ENCODE assay signal across 23 cellular contexts in the genomic region with DNA sequence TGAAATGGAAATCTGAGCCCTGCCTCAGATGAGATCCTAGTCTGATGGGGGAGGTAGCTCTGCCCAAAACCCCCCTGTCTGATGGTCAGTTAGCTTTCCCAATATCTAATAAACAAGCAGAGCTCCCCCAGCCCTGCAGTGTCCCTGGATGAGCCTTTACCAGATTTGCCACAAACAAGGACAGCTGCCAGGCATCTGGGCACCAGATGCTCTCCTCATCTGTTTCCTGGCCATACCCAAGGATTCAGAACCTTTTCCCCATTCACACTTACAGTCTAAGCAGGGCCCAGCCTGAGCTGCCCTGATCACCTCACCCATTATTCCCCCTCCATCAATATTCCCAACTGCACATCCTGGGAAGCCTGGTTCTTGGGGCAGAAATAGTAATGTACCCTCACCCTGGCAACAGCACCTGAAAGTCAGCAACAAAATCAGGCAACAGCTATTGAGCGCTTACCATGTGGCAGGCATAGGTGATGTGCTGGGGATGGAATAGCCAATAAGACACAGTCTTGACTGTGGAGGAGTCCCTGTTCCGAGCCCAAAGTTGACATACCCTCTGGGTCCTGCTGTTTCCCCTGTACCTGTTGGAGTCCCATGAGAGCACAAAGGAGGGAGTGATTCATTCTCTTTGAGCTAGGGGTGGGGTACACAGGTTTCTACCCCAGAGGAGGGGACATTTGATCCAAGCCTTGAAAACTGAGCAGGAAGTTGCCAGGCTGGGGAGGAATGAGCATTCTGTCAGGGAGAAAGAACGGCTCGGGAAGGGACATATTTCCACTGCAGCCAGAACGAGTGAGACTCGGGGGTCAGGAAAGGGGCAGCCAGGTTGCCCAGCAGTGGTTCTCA.
DNase-seq lines count a peak whose midpoint lies in the region; ATAC-seq and TF ChIP-seq lines count a peak whose summit lies in the region.
"Had no signal": no experiment of that assay in that cellular context is flagged by ENCODE, and none has a peak within 500 bp of the region (broad histone marks: within the 10 kb centered on the region; RNA-seq: fewer than 3 reads in every experiment).

No MANE protein-coding gene starts in this region.

- no peak overlapping the region for H3K4me3 ChIP-seq in endodermal cell (ENCODE audit: low read length)
- H3K4me3 ChIP-seq in gastrocnemius medialis, result no peak overlapping the region
- H3K4me3 ChIP-seq: BLaER1, GM23338, SJSA1 had no signal

- no peak overlapping the region for H3K27ac ChIP-seq in H9 (ENCODE audit: insufficient read length, low read depth, low read length)
- H3K27ac ChIP-seq in endodermal cell (ENCODE audit: low read depth, low read length), result no peak overlapping the region
- no peak overlapping the region for H3K27ac ChIP-seq in gastrocnemius medialis
- H3K27ac ChIP-seq: BLaER1, SJSA1 had no signal

- H3K4ac ChIP-seq in H9 (ENCODE audit: low read depth, low read length), result no peak overlapping the region

- H3K4me2 ChIP-seq in H9 (ENCODE audit: insufficient read depth, insufficient read length, low read length), result no peak overlapping the region
- H3K4me2 ChIP-seq: BLaER1, GM23338 had no signal

- no peak overlapping the region for H3K9ac ChIP-seq in H9 (ENCODE audit: extremely low read depth, insufficient read length, low read length)
- H3K9ac ChIP-seq in endodermal cell (ENCODE audit: extremely low read depth, low read length, poor library complexity, severe bottlenecking), result no peak overlapping the region
- H3K9ac ChIP-seq: BLaER1 had no signal

- H3K27ac Mint-ChIP-seq in H9, result no peak overlapping the region; a peak in 1 of 7 replicates
- H3K27ac Mint-ChIP-seq in endodermal cell, result no peak overlapping the region
- H3K27ac Mint-ChIP-seq in osteocyte (ENCODE audit: unreplicated experiment), result no peak overlapping the region
- H3K27ac Mint-ChIP-seq: CD4-positive, alpha-beta T cell; GM23338; T-helper 1 cell treated with Interleukin-12 subunit alpha and Interleukin-12 subunit beta and Interleukin-4 antibody, amounts not matched to agents 30 μg/mL and 1 μg/mL, for 36 hours had no signal

- H3K27me3 Mint-ChIP-seq in H9 (ENCODE audit: low read depth) (peaks cover 17% of the 10 kb centered on the region), endodermal cell (ENCODE audit: insufficient read depth) (peaks cover 14% of the 10 kb centered on the region), osteocyte (ENCODE audit: unreplicated experiment) (no peaks in the 10 kb centered on the region)

- intact Hi-C loops in gastrocnemius medialis (cut with DNase I; ENCODE audit: low total_unique reads), result no loop called here

- H4K91ac ChIP-seq in H9 (ENCODE audit: insufficient read length, low read depth, low read length), result no peak overlapping the region

- H4K5ac ChIP-seq in H9 (ENCODE audit: insufficient read length, low read depth, low read length), result no peak overlapping the region

- no peaks in the 10 kb centered on the region for H3K79me2 ChIP-seq in H9 (ENCODE audit: insufficient read depth, low read length)

- ATAC-seq in gastrocnemius medialis, result no peak
- ATAC-seq: GM23338, Right ventricle myocardium inferior had no signal

- peak; percentile 23 for DNase-seq in H9
- peak; percentile 2 for DNase-seq in NCI-H524 treated with DMSO at 0.1 percent for 48 hours (lab: John Stamatoyannopoulos, UW)
- peak; percentile 29 for DNase-seq in endodermal cell
- DNase-seq in osteocyte (ENCODE audit: extremely low spot score, unreplicated experiment), result peak; percentile 71
- DNase-seq in GF-D8 (lab: John Stamatoyannopoulos, UW), result no peak
- DNase-seq in gastrocnemius medialis, result no peak
- no peak for DNase-seq in UCSD-AML1 (lab: John Stamatoyannopoulos, UW; ENCODE audit: unreplicated experiment)
- DNase-seq: CD4-positive, alpha-beta T cell; COR-L47; DMS153; HCEC 1CT; Karpas-422; MV-4-11; NCI-H187; NCI-H2107; NCI-H226; NCI-H510A treated with DMSO at 0.1 percent for 48 hours; OCI-M1 had no signal

- no peak for TF ChIP-seq POLR2A in gastrocnemius medialis (IDR thresholded peaks at IDR 0.05)

- H2AK5ac ChIP-seq in H9 (ENCODE audit: insufficient read length, low read length), result no peak overlapping the region

- no peak overlapping the region for H3K23ac ChIP-seq in H9 (ENCODE audit: insufficient read length, low read depth, low read length)

- no peaks in the 10 kb centered on the region for H3K79me1 ChIP-seq in H9 (ENCODE audit: insufficient read depth, low read depth, low read length, poor library complexity, severe bottlenecking)

- H3K36me3 ChIP-seq in endodermal cell (ENCODE audit: control insufficient read depth, insufficient read depth, low read length), result no peaks in the 10 kb centered on the region
- H3K36me3 ChIP-seq in gastrocnemius medialis, result no peaks in the 10 kb centered on the region
- H3K36me3 ChIP-seq: BLaER1, SJSA1 had no signal

- H4K20me1 ChIP-seq in H9 (ENCODE audit: control insufficient read depth, insufficient read depth, insufficient read length), result no peaks in the 10 kb centered on the region
- H4K20me1 ChIP-seq: BLaER1 had no signal

- in situ Hi-C loops in gastrocnemius medialis (cut with MboI; ENCODE audit: low sequenced_read_pairs in 4 of 4), result loop anchor here in 1 of 4 donors (25.0 kb wide), 1 partner anchor 139 kb away; the partner anchor contains the start of gene TMEM132E

- no CpG with 5 or more reads among the region's 6 CpGs for WGBS in H9 (ENCODE audit: extremely low coverage, insufficient read length, low lambda C conversion rate)
- 76 to 94% methylated on average over 4 to 6 of the region's 6 CpGs for WGBS in endodermal cell (ENCODE audit: insufficient coverage in 1 of 2, insufficient read length in 1 of 2), 2 experiments

- peaks cover 0 to 8% (median under 1%) of the 10 kb centered on the region in 3 experiments; a peak in 2 of 7 replicates for H3K36me3 Mint-ChIP-seq in H9 (ENCODE audit: insufficient read depth in 1 of 3, low read depth in 3 of 3)
- H3K36me3 Mint-ChIP-seq in endodermal cell (ENCODE audit: low read depth), result no peaks in the 10 kb centered on the region
- H3K36me3 Mint-ChIP-seq in osteocyte (ENCODE audit: unreplicated experiment), result no peaks in the 10 kb centered on the region

- no peaks in the 10 kb centered on the region for H3K4me1 ChIP-seq in H9 (ENCODE audit: insufficient read depth, low read length)
- no peaks in the 10 kb centered on the region for H3K4me1 ChIP-seq in endodermal cell (ENCODE audit: control insufficient read depth, insufficient read depth, low read length)
- no peaks in the 10 kb centered on the region for H3K4me1 ChIP-seq in gastrocnemius medialis
- H3K4me1 ChIP-seq: SJSA1 had no signal

- no peaks in the 10 kb centered on the region for H3K23me2 ChIP-seq in H9 (ENCODE audit: insufficient read length, low read depth, low read length, poor library complexity, severe bottlenecking)

- H3K9me3 ChIP-seq in H9 (ENCODE audit: control insufficient read depth, low read depth, low read length) (no peaks in the 10 kb centered on the region), endodermal cell (ENCODE audit: control insufficient read depth, low read length) (peaks cover 4% of the 10 kb centered on the region), gastrocnemius medialis (no peaks in the 10 kb centered on the region)
- H3K9me3 ChIP-seq: SJSA1 had no signal

- H2BK12ac ChIP-seq in H9 (ENCODE audit: insufficient read length, low read depth, low read length), result no peak overlapping the region

- H2BK15ac ChIP-seq in H9 (ENCODE audit: low read depth, low read length), result no peak overlapping the region

- no peak overlapping the region for H3K14ac ChIP-seq in H9 (ENCODE audit: insufficient read depth, low read length)

- H3K4me1 Mint-ChIP-seq in H9 (peaks cover 0 to 11% of the 10 kb centered on the region in 2 experiments; a peak in 3 of 4 replicates), endodermal cell (no peaks in the 10 kb centered on the region), osteocyte (ENCODE audit: unreplicated experiment) (no peaks in the 10 kb centered on the region)

- no peak overlapping the region for H2BK5ac ChIP-seq in H9 (ENCODE audit: insufficient read length, low read length)

- H2BK20ac ChIP-seq in H9 (ENCODE audit: low read depth, low read length, poor library complexity, severe bottlenecking), result no peak overlapping the region

- peaks cover 3 to 7% of the 10 kb centered on the region in 2 experiments; a peak in 4 of 5 replicates for H3K9me3 Mint-ChIP-seq in H9
- H3K9me3 Mint-ChIP-seq in endodermal cell, result peaks cover 3% of the 10 kb centered on the region
- peaks cover 2% of the 10 kb centered on the region for H3K9me3 Mint-ChIP-seq in osteocyte (ENCODE audit: unreplicated experiment)
- H3K9me3 Mint-ChIP-seq: CD4-positive, alpha-beta T cell; T-helper 1 cell treated with Interleukin-12 subunit alpha and Interleukin-12 subunit beta and Interleukin-4 antibody, amounts not matched to agents 30 μg/mL and 1 μg/mL, for 36 hours had no signal

- no peak overlapping the region for H3K56ac ChIP-seq in H9 (ENCODE audit: insufficient read length, low read depth, low read length)

- no peak overlapping the region for H2AFZ ChIP-seq in H9 (ENCODE audit: low read length)
- H2AFZ ChIP-seq: GM23338 had no signal

- no peak overlapping the region for H2BK120ac ChIP-seq in H9 (ENCODE audit: low read depth, low read length, poor library complexity, severe bottlenecking)

- H3T11ph ChIP-seq in H9 (ENCODE audit: low read length), result no peak overlapping the region

- TF ChIP-seq CTCF in H9 (conservative IDR thresholded peaks at IDR 0.05) (no peak), endodermal cell (conservative IDR thresholded peaks at IDR 0.05) (no peak), osteocyte (IDR thresholded peaks at IDR 0.05) (no peak), gastrocnemius medialis (IDR thresholded peaks at IDR 0.05 in 4 of 5, conservative IDR thresholded peaks at IDR 0.05 in 1 of 5) (no peak)

- no peak overlapping the region for H3K18ac ChIP-seq in H9 (ENCODE audit: insufficient read length, low read depth, low read length)

- H3K27me3 ChIP-seq in H9 (ENCODE audit: insufficient read depth, low read length), result no peaks in the 10 kb centered on the region
- H3K27me3 ChIP-seq in endodermal cell (ENCODE audit: control insufficient read depth, insufficient read depth, low read length, poor library complexity, severe bottlenecking), result no peaks in the 10 kb centered on the region
- peaks cover 0 to 5% (median 0%) of the 10 kb centered on the region in 3 donors for H3K27me3 ChIP-seq in gastrocnemius medialis
- H3K27me3 ChIP-seq: BLaER1 had no signal

- H4K8ac ChIP-seq in H9 (replicated peaks; ENCODE audit: insufficient read length, low read depth, low read length), result no peak overlapping the region

- H3K4me3 Mint-ChIP-seq in H9, result no peak overlapping the region
- H3K4me3 Mint-ChIP-seq in endodermal cell, result no peak overlapping the region
- H3K4me3 Mint-ChIP-seq in osteocyte (ENCODE audit: unreplicated experiment), result no peak overlapping the region
- H3K4me3 Mint-ChIP-seq: CD4-positive, alpha-beta T cell; GM23338; T-helper 1 cell treated with Interleukin-12 subunit alpha and Interleukin-12 subunit beta and Interleukin-4 antibody, amounts not matched to agents 30 μg/mL and 1 μg/mL, for 36 hours had no signal

Comparison
In these comparisons a context has a peak if more than half of its experiments do, and no peak if none do; other contexts are left out.
1. DNase-seq: peak in H9 (single experiment), NCI-H524 treated with DMSO at 0.1 percent for 48 hours (single experiment), endodermal cell (single experiment) and osteocyte (single experiment); none in GF-D8 (single experiment), gastrocnemius medialis (0 of 2) and UCSD-AML1 (single experiment).